ENCODE assay signal across 21 cellular contexts in the genomic region with DNA sequence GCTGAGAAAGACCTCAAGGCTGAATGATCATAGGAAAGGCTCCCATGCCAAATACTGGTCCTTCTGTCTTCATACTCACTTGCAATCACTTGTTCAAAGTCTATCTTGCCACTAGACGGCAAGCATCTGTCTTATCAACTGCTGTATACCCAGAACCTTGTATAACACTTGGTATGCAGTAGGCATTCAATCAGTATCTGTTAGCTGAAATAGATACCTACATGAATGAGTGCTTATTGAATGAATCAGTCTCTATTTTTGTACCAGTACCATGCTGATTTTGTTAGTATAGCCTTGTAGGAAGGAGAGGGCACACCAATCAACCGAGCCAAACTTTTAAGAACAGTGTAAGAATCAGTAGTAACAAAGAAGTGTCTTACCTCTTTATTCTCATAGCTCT.
DNase-seq lines count a peak whose midpoint lies in the region; ATAC-seq, FAIRE-seq and TF ChIP-seq lines count a peak whose summit lies in the region.
"Had no signal": no experiment of that assay in that cellular context is flagged by ENCODE, and none has a peak within 500 bp of the region (broad histone marks: within the 10 kb centered on the region; RNA-seq: fewer than 3 reads in every experiment).

No MANE protein-coding gene starts in this region.

- H3K27ac ChIP-seq in heart right ventricle (peak overlapping the region in 9 of 10 donors; percentile 8 to 92 (median 78)), gastrocnemius medialis (peak overlapping the region in 3 of 4 donors; percentile 20 to 38 (median 37))
- H3K27ac ChIP-seq: GM23248 had no signal

- peaks cover 76% of the 10 kb centered on the region for H3K4me1 Mint-ChIP-seq in central memory CD8-positive, alpha-beta T cell
- peaks cover 30% of the 10 kb centered on the region for H3K4me1 Mint-ChIP-seq in activated CD8-positive, alpha-beta T cell treated with anti-CD3 and anti-CD28 coated beads, Interleukin-2, amount 10 ng/mL, durations not matched to agents 7 days and 5 days (ENCODE audit: low read depth)

- H3K27me3 ChIP-seq in heart right ventricle (no peaks in the 10 kb centered on the region), gastrocnemius medialis (no peaks in the 10 kb centered on the region)

- peaks cover 25% of the 10 kb centered on the region for H3K36me3 Mint-ChIP-seq in central memory CD8-positive, alpha-beta T cell (ENCODE audit: insufficient read depth)
- peaks cover 46% of the 10 kb centered on the region for H3K36me3 Mint-ChIP-seq in activated CD8-positive, alpha-beta T cell treated with anti-CD3 and anti-CD28 coated beads, Interleukin-2, amount 10 ng/mL, durations not matched to agents 7 days and 5 days (ENCODE audit: low read depth)

- peak overlapping the region; percentile 99 for H3K27ac Mint-ChIP-seq in central memory CD8-positive, alpha-beta T cell (ENCODE audit: low read depth)
- no peak overlapping the region for H3K27ac Mint-ChIP-seq in activated CD8-positive, alpha-beta T cell treated with anti-CD3 and anti-CD28 coated beads, Interleukin-2, amount 10 ng/mL, durations not matched to agents 7 days and 5 days

- POLR2A ChIA-PET in activated CD8-positive, alpha-beta T cell treated with anti-CD3 and anti-CD28 coated beads, Interleukin-2, amount 10 ng/mL, durations not matched to agents 7 days and 5 days (lab: Charles Lee) = no interaction called here

- H3K36me3 ChIP-seq in heart right ventricle (peaks cover 0 to 61% (median 16%) of the 10 kb centered on the region in 9 donors), gastrocnemius medialis (peaks cover 0 to 5% of the 10 kb centered on the region in 2 donors)

- intact Hi-C loops in heart right ventricle (cut with DNase I) = loop anchor here in 2 of 10 donors (5.0 kb wide), 2 partner anchors 64 to 79 kb away; a partner anchor contains a TSS
- intact Hi-C loops in cardiac septum (cut with DNase I) = no loop called here
- intact Hi-C loops in gastrocnemius medialis (cut with DNase I; ENCODE audit: low total_unique reads) = loop anchor here (2.0 kb wide), 1 partner anchor 81 kb away; a partner anchor contains a TSS

- H3K4me1 ChIP-seq in heart right ventricle (peaks cover 0 to 69% (median 44%) of the 10 kb centered on the region in 9 donors), gastrocnemius medialis (peaks cover 31 to 44% of the 10 kb centered on the region in 2 donors)

- H3K9me3 Mint-ChIP-seq in central memory CD8-positive, alpha-beta T cell = no peaks in the 10 kb centered on the region
- no peaks in the 10 kb centered on the region for H3K9me3 Mint-ChIP-seq in activated CD8-positive, alpha-beta T cell treated with anti-CD3 and anti-CD28 coated beads, Interleukin-2, amount 10 ng/mL, durations not matched to agents 7 days and 5 days (ENCODE audit: insufficient read depth)

- H3K9me3 ChIP-seq in heart right ventricle (no peaks in the 10 kb centered on the region), gastrocnemius medialis (no peaks in the 10 kb centered on the region)

- TF ChIP-seq CTCF in heart right ventricle (IDR thresholded peaks at IDR 0.05) = no peak
- no peak for TF ChIP-seq CTCF in gastrocnemius medialis (IDR thresholded peaks at IDR 0.05 in 4 of 5, conservative IDR thresholded peaks at IDR 0.05 in 1 of 5)

- no peak overlapping the region for H3K4me3 ChIP-seq in heart right ventricle
- no peak overlapping the region for H3K4me3 ChIP-seq in gastrocnemius medialis
- H3K4me3 ChIP-seq: GM23248, K562 had no signal

- peak; percentile 84 for FAIRE-seq in H54 (lab: Jason Lieb, UNC)
- FAIRE-seq: A204.1, K562 had no signal

- CTCF ChIA-PET in activated CD8-positive, alpha-beta T cell treated with anti-CD3 and anti-CD28 coated beads, Interleukin-2, amount 10 ng/mL, durations not matched to agents 7 days and 5 days (lab: Charles Lee) = no interaction called here

- 62 to 64% methylated on average over 2 of the region's 2 CpGs for WGBS in heart right ventricle, 2 donors

- TF ChIP-seq POLR2A in H54 (IDR thresholded peaks at IDR 0.05; ENCODE audit: low read depth, low read length) = no peak
- no peak for TF ChIP-seq POLR2A in gastrocnemius medialis (IDR thresholded peaks at IDR 0.05)

- no peaks in the 10 kb centered on the region for H3K27me3 Mint-ChIP-seq in central memory CD8-positive, alpha-beta T cell
- H3K27me3 Mint-ChIP-seq in activated CD8-positive, alpha-beta T cell treated with anti-CD3 and anti-CD28 coated beads, Interleukin-2, amount 10 ng/mL, durations not matched to agents 7 days and 5 days (ENCODE audit: low read depth) = no peaks in the 10 kb centered on the region

- DNase-seq in heart right ventricle (no peak), cardiac septum (ENCODE audit: low spot score) (no peak), H54 (ENCODE audit: insufficient read length, low spot score) (no peak), gastrocnemius medialis (no peak), NCI-H526 treated with DMSO at 0.1 percent for 48 hours (lab: John Stamatoyannopoulos, UW) (no peak)
- DNase-seq in central memory CD8-positive, alpha-beta T cell (ENCODE audit: low spot score in 2 of 2) = no peak
- DNase-seq in activated CD8-positive, alpha-beta T cell treated with anti-CD3 and anti-CD28 coated beads, Interleukin-2, amount 10 ng/mL, durations not matched to agents 7 days and 5 days = no peak
- DNase-seq: C1 segment of cervical spinal cord; COR-L47; EL; GM23248; MV-4-11; NCI-H1417 treated with DMSO at 0.1 percent for 48 hours; NCI-H2029; NCI-H2171; NCI-H446; NK-92 treated with Interleukin-12 subunit alpha and Interleukin-12 subunit beta, amount 100 ng/mL, for 24 hours; OCI-M1 had no signal

- in situ Hi-C loops in gastrocnemius medialis (cut with MboI; ENCODE audit: low sequenced_read_pairs in 4 of 4) = no loop called here

- peak in 5 of 8 donors; percentile 18 to 54 (median 46) for ATAC-seq in heart right ventricle
- no peak for ATAC-seq in central memory CD8-positive, alpha-beta T cell (replicated peaks; ENCODE audit: extremely low read depth, poor library complexity, severe bottlenecking)
- peak; percentile 27 to 57 for ATAC-seq in gastrocnemius medialis
- no peak for ATAC-seq in activated CD8-positive, alpha-beta T cell treated with anti-CD3 and anti-CD28 coated beads, Interleukin-2, amount 10 ng/mL, durations not matched to agents 7 days and 5 days
- no peak for ATAC-seq in HG03095 (IDR thresholded peaks at IDR 0.05; ENCODE audit: unreplicated experiment)
- ATAC-seq: K562 had no signal

- no peak overlapping the region for H3K4me3 Mint-ChIP-seq in central memory CD8-positive, alpha-beta T cell
- H3K4me3 Mint-ChIP-seq in activated CD8-positive, alpha-beta T cell treated with anti-CD3 and anti-CD28 coated beads, Interleukin-2, amount 10 ng/mL, durations not matched to agents 7 days and 5 days = no peak overlapping the region

Comparison
In these comparisons a context has a peak if more than half of its experiments do, and no peak if none do; other contexts are left out.
1. ATAC-seq: peak in heart right ventricle (5 of 8) and gastrocnemius medialis (2 of 2); none in central memory CD8-positive, alpha-beta T cell (single experiment), activated CD8-positive, alpha-beta T cell treated with anti-CD3 and anti-CD28 coated beads, Interleukin-2, amount 10 ng/mL, durations not matched to agents 7 days and 5 days (single experiment) and HG03095 (single experiment).